ENCODE assay signal across 10 cellular contexts in genomic region chr1:103561612-103562395, GRCh38. TPM values are rescaled to one million over a fixed set of nuclear protein-coding genes. Genes with fewer than 3 reads are reported as not detected.
DNase-seq lines count a peak whose midpoint lies in the region; ATAC-seq and TF ChIP-seq lines count a peak whose summit lies in the region.
"Had no signal": no experiment of that assay in that cellular context is flagged by ENCODE, and none has a peak within 500 bp of the region (broad histone marks: within the 10 kb centered on the region; RNA-seq: fewer than 3 reads in every experiment).

No MANE protein-coding gene starts in this region.

- H3K9me3 ChIP-seq in esophagus squamous epithelium, result no peaks in the 10 kb centered on the region
- no peaks in the 10 kb centered on the region for H3K9me3 ChIP-seq in testis
- no peaks in the 10 kb centered on the region for H3K9me3 ChIP-seq in mucosa of descending colon
- no peaks in the 10 kb centered on the region for H3K9me3 ChIP-seq in smooth muscle cell (replicated peaks; ENCODE audit: low read depth)

- H3F3A ChIP-seq in smooth muscle cell (ENCODE audit: low read depth), result no peaks in the 10 kb centered on the region

- no peak for TF ChIP-seq CTCF in esophagus squamous epithelium (IDR thresholded peaks at IDR 0.05)
- no peak for TF ChIP-seq CTCF in testis (IDR thresholded peaks at IDR 0.05)
- TF ChIP-seq CTCF in mucosa of descending colon (IDR thresholded peaks at IDR 0.05), result no peak
- no peak for TF ChIP-seq CTCF in smooth muscle cell (IDR thresholded peaks at IDR 0.05; ENCODE audit: borderline replicate concordance, insufficient read depth, poor library complexity, severe bottlenecking)

- no peak for TF ChIP-seq POLR2A in esophagus squamous epithelium (IDR thresholded peaks at IDR 0.05)
- TF ChIP-seq POLR2A in testis (IDR thresholded peaks at IDR 0.05), result no peak

- intact Hi-C loops in esophagus squamous epithelium (cut with DNase I), result no loop called here
- intact Hi-C loops in testis (cut with DNase I; ENCODE audit: low total_unique reads), result no loop called here
- intact Hi-C loops in mucosa of descending colon (cut with DNase I, micrococcal nuclease), result no loop called here

- no peak overlapping the region for H3K9ac ChIP-seq in smooth muscle cell (ENCODE audit: low read depth)

- H3K4me3 ChIP-seq in esophagus squamous epithelium (peak overlapping the region in 1 of 4 donors; percentile 15), testis (no peak overlapping the region), mucosa of descending colon (no peak overlapping the region), smooth muscle cell (no peak overlapping the region)

- H3K4me1 ChIP-seq in esophagus squamous epithelium, result peaks cover 0 to 8% (median 0%) of the 10 kb centered on the region in 3 donors
- H3K4me1 ChIP-seq in testis, result peaks cover 5% of the 10 kb centered on the region
- no peaks in the 10 kb centered on the region for H3K4me1 ChIP-seq in mucosa of descending colon (ENCODE audit: low read depth)
- no peaks in the 10 kb centered on the region for H3K4me1 ChIP-seq in smooth muscle cell (ENCODE audit: low read depth)

- H3K4me2 ChIP-seq in smooth muscle cell, result no peak overlapping the region

- no peak overlapping the region for H2AFZ ChIP-seq in smooth muscle cell (ENCODE audit: low read depth)

- H4K20me1 ChIP-seq in smooth muscle cell (ENCODE audit: low read depth), result no peaks in the 10 kb centered on the region

- H3K27ac ChIP-seq in esophagus squamous epithelium (peak overlapping the region in 3 of 4 donors; percentile 43 to 59 (median 59)), testis (peak overlapping the region; percentile 2 to 20), smooth muscle cell (ENCODE audit: low read depth) (no peak overlapping the region)

- WGBS in esophagus squamous epithelium, 2 donors, result 56 to 62% methylated on average over 2 of the region's 2 CpGs
- 54 to 63% methylated on average over 2 of the region's 2 CpGs for WGBS in testis, 2 donors
- WGBS in smooth muscle cell (ENCODE audit: low lambda C conversion rate), result 89% methylated on average over 2 of the region's 2 CpGs

- H3K27me3 ChIP-seq in esophagus squamous epithelium (no peaks in the 10 kb centered on the region), testis (no peaks in the 10 kb centered on the region), smooth muscle cell (ENCODE audit: low read depth) (no peaks in the 10 kb centered on the region)

- ATAC-seq in GM19452 (IDR thresholded peaks at IDR 0.05; ENCODE audit: unreplicated experiment), result peak; percentile 82
- ATAC-seq in HG03196 (IDR thresholded peaks at IDR 0.05; ENCODE audit: unreplicated experiment), result peak; percentile 76
- ATAC-seq in mucosa of descending colon, result no peak

- H3K79me2 ChIP-seq in smooth muscle cell (ENCODE audit: low read depth), result no peaks in the 10 kb centered on the region

- peaks cover 0 to 7% (median 0%) of the 10 kb centered on the region in 3 donors for H3K36me3 ChIP-seq in esophagus squamous epithelium
- H3K36me3 ChIP-seq in testis (ENCODE audit: low read depth, missing control alignments), result no peaks in the 10 kb centered on the region
- H3K36me3 ChIP-seq in mucosa of descending colon (ENCODE audit: low read depth), result no peaks in the 10 kb centered on the region
- H3K36me3 ChIP-seq in smooth muscle cell (ENCODE audit: low read depth), result no peaks in the 10 kb centered on the region

- DNase-seq in esophagus squamous epithelium (lab: John Stamatoyannopoulos, UW) (no peak), testis (no peak), mucosa of descending colon (no peak), NCI-H510A treated with DMSO at 0.1 percent for 48 hours (lab: John Stamatoyannopoulos, UW) (no peak), smooth muscle cell (lab: John Stamatoyannopoulos, UW; ENCODE audit: unreplicated experiment) (no peak), NCI-H1694 (lab: John Stamatoyannopoulos, UW) (no peak)

RNA-seq across cellular contexts. Expression of gene AMY2B, which starts 9.6 kb away (rescaled TPM):
- total RNA-seq in esophagus squamous epithelium (10 to 100 TPM in 1 of 4 donors, 1 to 10 TPM in 3; 3.1 to 39.5 (median 4.7) TPM), testis (10 to 100 TPM; 16.0 to 19.4 TPM), mucosa of descending colon (10 to 100 TPM; 11.6 to 31.6 (median 21.2) TPM), smooth muscle cell (2.5 and 3.3 TPM in 2 replicates)
- polyA plus RNA-seq in testis (ENCODE audit: insufficient read depth, low read depth, low replicate concordance) (6.6 TPM), smooth muscle cell (0.71 and 0.79 TPM in 2 replicates)

RNA-seq across cellular contexts. Expression of gene RNPC3, which starts 36.3 kb away (rescaled TPM):
- total RNA-seq in esophagus squamous epithelium (10 to 100 TPM in 3 of 4 donors, 1 to 10 TPM in 1; 8.8 to 34.7 (median 12.9) TPM), testis (10 to 100 TPM; 48.6 to 62.0 TPM), mucosa of descending colon (10 to 100 TPM; 25.0 to 37.4 (median 32.2) TPM), smooth muscle cell (7.0 and 14.8 TPM in 2 replicates)
- polyA plus RNA-seq in testis (ENCODE audit: insufficient read depth, low read depth, low replicate concordance) (18.7 TPM), smooth muscle cell (2.6 and 5.1 TPM in 2 replicates)

RNA-seq across cellular contexts. Expression of gene AMY2A, which starts 55.4 kb away (rescaled TPM):
- total RNA-seq in esophagus squamous epithelium (1 to 10 TPM in 1 of 4 donors, not detected in 3; 3.2 TPM), testis (under 1 TPM; 0.24 to 0.99 TPM), mucosa of descending colon (under 1 TPM in 1 of 3 donors, not detected in 2; 0.76 TPM), smooth muscle cell (not detected in 2 replicates)
- polyA plus RNA-seq in testis (ENCODE audit: insufficient read depth, low read depth, low replicate concordance) (0.63 TPM), smooth muscle cell (not detected in 2 replicates)
- total RNA-seq: epithelial cell of proximal tubule, NCI-H460 had no signal
